In genomic region chr20:46308258-46309157, GRCh38 we compare ENCODE assay signal across 9 cellular contexts. TPM values are rescaled to one million over a fixed set of nuclear protein-coding genes. Genes with fewer than 3 reads are reported as not detected.
DNase-seq lines count a peak whose midpoint lies in the region; ATAC-seq and TF ChIP-seq lines count a peak whose summit lies in the region.
"Had no signal": no experiment of that assay in that cellular context is flagged by ENCODE, and none has a peak within 500 bp of the region (broad histone marks: within the 10 kb centered on the region; RNA-seq: fewer than 3 reads in every experiment).

CDH22 (minus strand) TSS chr20:46308498; CDS start chr20:46251294, 57,204 bp downstream.

- H3K4me1 ChIP-seq in gastrocnemius medialis: peaks cover 6 to 9% of the 10 kb centered on the region in 2 donors

- H3K9me3 ChIP-seq in gastrocnemius medialis: no peaks in the 10 kb centered on the region
- H3K9me3 ChIP-seq: uterus had no signal

- H3K4me3 ChIP-seq in astrocyte of the spinal cord (ENCODE audit: low read depth, low read length): no peak within 1 kb of the TSS
- H3K4me3 ChIP-seq in gastrocnemius medialis: peak within 1 kb of the TSS; percentile 39 to 57 (median 48)

- TF ChIP-seq CTCF in astrocyte of the spinal cord (IDR thresholded peaks at IDR 0.05; ENCODE audit: low read depth, low read length) (peak; percentile 10), gastrocnemius medialis (IDR thresholded peaks at IDR 0.05 in 4 of 5, conservative IDR thresholded peaks at IDR 0.05 in 1 of 5) (peak; percentile 43 to 65 (median 56))

- in situ Hi-C loops in astrocyte of the spinal cord (cut with HindIII; ENCODE audit: low sequenced_read_pairs) (no loop called here), gastrocnemius medialis (cut with MboI; ENCODE audit: low sequenced_read_pairs in 4 of 4) (no loop called here)

- no peaks in the 10 kb centered on the region for H3K36me3 ChIP-seq in gastrocnemius medialis
- H3K36me3 ChIP-seq: uterus had no signal

- ATAC-seq in SK-N-SH treated with all-trans-retinoic acid at 6 μM for 48 hours (peak; percentile 76), gastrocnemius medialis (peak; percentile 85), GM18498 (IDR thresholded peaks at IDR 0.05; ENCODE audit: unreplicated experiment) (no peak), HG02763 (IDR thresholded peaks at IDR 0.05; ENCODE audit: unreplicated experiment) (no peak)

- H3K27ac ChIP-seq in gastrocnemius medialis: no peak within 1 kb of the TSS
- H3K27ac ChIP-seq: uterus had no signal

- H3K27me3 ChIP-seq in gastrocnemius medialis: peaks cover 66 to 78% (median 67%) of the 10 kb centered on the region in 3 donors

- DNase-seq in DMS 273 treated with DMSO at 0.1 percent for 48 hours (lab: John Stamatoyannopoulos, UW): peak; percentile 44
- peak; percentile 11 for DNase-seq in LHCN-M2 (ENCODE audit: low read depth)
- DNase-seq in astrocyte of the spinal cord (ENCODE audit: low read depth, low spot score): no peak
- DNase-seq in hypothalamus (lab: John Stamatoyannopoulos, UW): peak in 42 of 51 donors; percentile 14 to 74 (median 46)
- peak in 1 of 2 donors; percentile 33 for DNase-seq in gastrocnemius medialis

- intact Hi-C loops in gastrocnemius medialis (cut with DNase I; ENCODE audit: low total_unique reads): loop anchor here (5.0 kb wide), 1 partner anchor 46 kb away; no protein-coding TSS in a partner anchor

- TF ChIP-seq POLR2A in gastrocnemius medialis (IDR thresholded peaks at IDR 0.05): no peak

TF ChIP-seq in SK-N-SH treated with all-trans-retinoic acid at 6 μM for 48 hours, 23 proteins besides CTCF, POLR2A, EP300 and RAD21:
- no peak for TF ChIP-seq ZNF8 (CRISPR knock-in tag; IDR thresholded peaks at IDR 0.05)
- TF ChIP-seq, protein P1, sequence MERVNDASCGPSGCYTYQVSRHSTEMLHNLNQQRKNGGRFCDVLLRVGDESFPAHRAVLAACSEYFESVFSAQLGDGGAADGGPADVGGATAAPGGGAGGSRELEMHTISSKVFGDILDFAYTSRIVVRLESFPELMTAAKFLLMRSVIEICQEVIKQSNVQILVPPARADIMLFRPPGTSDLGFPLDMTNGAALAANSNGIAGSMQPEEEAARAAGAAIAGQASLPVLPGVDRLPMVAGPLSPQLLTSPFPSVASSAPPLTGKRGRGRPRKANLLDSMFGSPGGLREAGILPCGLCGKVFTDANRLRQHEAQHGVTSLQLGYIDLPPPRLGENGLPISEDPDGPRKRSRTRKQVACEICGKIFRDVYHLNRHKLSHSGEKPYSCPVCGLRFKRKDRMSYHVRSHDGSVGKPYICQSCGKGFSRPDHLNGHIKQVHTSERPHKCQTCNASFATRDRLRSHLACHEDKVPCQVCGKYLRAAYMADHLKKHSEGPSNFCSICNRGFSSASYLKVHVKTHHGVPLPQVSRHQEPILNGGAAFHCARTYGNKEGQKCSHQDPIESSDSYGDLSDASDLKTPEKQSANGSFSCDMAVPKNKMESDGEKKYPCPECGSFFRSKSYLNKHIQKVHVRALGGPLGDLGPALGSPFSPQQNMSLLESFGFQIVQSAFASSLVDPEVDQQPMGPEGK (CRISPR knock-in tag; IDR thresholded peaks at IDR 0.05; ENCODE audit: borderline replicate concordance): no peak
- TF ChIP-seq PPARA (CRISPR knock-in tag; IDR thresholded peaks at IDR 0.05; ENCODE audit: borderline replicate concordance): no peak
- TF ChIP-seq, protein P2, sequence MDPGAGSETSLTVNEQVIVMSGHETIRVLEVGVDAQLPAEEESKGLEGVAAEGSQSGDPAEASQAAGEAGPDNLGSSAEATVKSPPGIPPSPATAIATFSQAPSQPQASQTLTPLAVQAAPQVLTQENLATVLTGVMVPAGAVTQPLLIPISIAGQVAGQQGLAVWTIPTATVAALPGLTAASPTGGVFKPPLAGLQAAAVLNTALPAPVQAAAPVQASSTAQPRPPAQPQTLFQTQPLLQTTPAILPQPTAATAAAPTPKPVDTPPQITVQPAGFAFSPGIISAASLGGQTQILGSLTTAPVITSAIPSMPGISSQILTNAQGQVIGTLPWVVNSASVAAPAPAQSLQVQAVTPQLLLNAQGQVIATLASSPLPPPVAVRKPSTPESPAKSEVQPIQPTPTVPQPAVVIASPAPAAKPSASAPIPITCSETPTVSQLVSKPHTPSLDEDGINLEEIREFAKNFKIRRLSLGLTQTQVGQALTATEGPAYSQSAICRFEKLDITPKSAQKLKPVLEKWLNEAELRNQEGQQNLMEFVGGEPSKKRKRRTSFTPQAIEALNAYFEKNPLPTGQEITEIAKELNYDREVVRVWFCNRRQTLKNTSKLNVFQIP (CRISPR knock-in tag; IDR thresholded peaks at IDR 0.05; ENCODE audit: borderline replicate concordance, low read depth): no peak
- no peak for TF ChIP-seq ZNF565 (CRISPR knock-in tag; conservative IDR thresholded peaks at IDR 0.05; ENCODE audit: low read depth)
- no peak for TF ChIP-seq RARB (CRISPR knock-in tag; IDR thresholded peaks at IDR 0.05)
- no peak for TF ChIP-seq TOX (CRISPR knock-in tag; IDR thresholded peaks at IDR 0.05; ENCODE audit: borderline replicate concordance)
- no peak for TF ChIP-seq BACH2 (CRISPR knock-in tag; IDR thresholded peaks at IDR 0.05; ENCODE audit: borderline replicate concordance)
- no peak for TF ChIP-seq ZFP30 (CRISPR knock-in tag; IDR thresholded peaks at IDR 0.05)
- TF ChIP-seq ESRRG (CRISPR knock-in tag; IDR thresholded peaks at IDR 0.05): no peak
- TF ChIP-seq, protein P3, sequence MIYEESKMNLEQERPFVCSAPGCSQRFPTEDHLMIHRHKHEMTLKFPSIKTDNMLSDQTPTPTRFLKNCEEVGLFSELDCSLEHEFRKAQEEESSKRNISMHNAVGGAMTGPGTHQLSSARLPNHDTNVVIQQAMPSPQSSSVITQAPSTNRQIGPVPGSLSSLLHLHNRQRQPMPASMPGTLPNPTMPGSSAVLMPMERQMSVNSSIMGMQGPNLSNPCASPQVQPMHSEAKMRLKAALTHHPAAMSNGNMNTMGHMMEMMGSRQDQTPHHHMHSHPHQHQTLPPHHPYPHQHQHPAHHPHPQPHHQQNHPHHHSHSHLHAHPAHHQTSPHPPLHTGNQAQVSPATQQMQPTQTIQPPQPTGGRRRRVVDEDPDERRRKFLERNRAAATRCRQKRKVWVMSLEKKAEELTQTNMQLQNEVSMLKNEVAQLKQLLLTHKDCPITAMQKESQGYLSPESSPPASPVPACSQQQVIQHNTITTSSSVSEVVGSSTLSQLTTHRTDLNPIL (CRISPR knock-in tag; IDR thresholded peaks at IDR 0.05; ENCODE audit: low read depth): no peak
- TF ChIP-seq ARNTL (CRISPR knock-in tag; IDR thresholded peaks at IDR 0.05; ENCODE audit: borderline replicate concordance, low read depth): no peak
- no peak for TF ChIP-seq CSDC2 (CRISPR knock-in tag; IDR thresholded peaks at IDR 0.05)
- TF ChIP-seq, protein P4, sequence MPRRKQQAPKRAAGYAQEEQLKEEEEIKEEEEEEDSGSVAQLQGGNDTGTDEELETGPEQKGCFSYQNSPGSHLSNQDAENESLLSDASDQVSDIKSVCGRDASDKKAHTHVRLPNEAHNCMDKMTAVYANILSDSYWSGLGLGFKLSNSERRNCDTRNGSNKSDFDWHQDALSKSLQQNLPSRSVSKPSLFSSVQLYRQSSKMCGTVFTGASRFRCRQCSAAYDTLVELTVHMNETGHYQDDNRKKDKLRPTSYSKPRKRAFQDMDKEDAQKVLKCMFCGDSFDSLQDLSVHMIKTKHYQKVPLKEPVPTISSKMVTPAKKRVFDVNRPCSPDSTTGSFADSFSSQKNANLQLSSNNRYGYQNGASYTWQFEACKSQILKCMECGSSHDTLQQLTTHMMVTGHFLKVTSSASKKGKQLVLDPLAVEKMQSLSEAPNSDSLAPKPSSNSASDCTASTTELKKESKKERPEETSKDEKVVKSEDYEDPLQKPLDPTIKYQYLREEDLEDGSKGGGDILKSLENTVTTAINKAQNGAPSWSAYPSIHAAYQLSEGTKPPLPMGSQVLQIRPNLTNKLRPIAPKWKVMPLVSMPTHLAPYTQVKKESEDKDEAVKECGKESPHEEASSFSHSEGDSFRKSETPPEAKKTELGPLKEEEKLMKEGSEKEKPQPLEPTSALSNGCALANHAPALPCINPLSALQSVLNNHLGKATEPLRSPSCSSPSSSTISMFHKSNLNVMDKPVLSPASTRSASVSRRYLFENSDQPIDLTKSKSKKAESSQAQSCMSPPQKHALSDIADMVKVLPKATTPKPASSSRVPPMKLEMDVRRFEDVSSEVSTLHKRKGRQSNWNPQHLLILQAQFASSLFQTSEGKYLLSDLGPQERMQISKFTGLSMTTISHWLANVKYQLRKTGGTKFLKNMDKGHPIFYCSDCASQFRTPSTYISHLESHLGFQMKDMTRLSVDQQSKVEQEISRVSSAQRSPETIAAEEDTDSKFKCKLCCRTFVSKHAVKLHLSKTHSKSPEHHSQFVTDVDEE (CRISPR knock-in tag; IDR thresholded peaks at IDR 0.05): no peak
- no peak for TF ChIP-seq ZNF70 (CRISPR knock-in tag; IDR thresholded peaks at IDR 0.05)
- no peak for TF ChIP-seq ZC3H10 (CRISPR knock-in tag; IDR thresholded peaks at IDR 0.05)
- no peak for TF ChIP-seq ISL1 (CRISPR knock-in tag; IDR thresholded peaks at IDR 0.05)
- TF ChIP-seq TCF4 (CRISPR knock-in tag; IDR thresholded peaks at IDR 0.05; ENCODE audit: borderline replicate concordance): no peak
- no peak for TF ChIP-seq OSR1 (CRISPR knock-in tag; IDR thresholded peaks at IDR 0.05)
- no peak for TF ChIP-seq SNAI2 (CRISPR knock-in tag; IDR thresholded peaks at IDR 0.05)

RNA-seq across cellular contexts. Expression of gene CDH22, which starts in this region (rescaled TPM):
- total RNA-seq in LHCN-M2 (2014; rRNA removed) (0.11 TPM in 1 of 2 replicates, not detected in the other), gastrocnemius medialis (1 to 10 TPM in 1 of 4 donors, under 1 TPM in 3; 0.26 to 1.2 (median 0.35) TPM)
- polyA plus RNA-seq in LHCN-M2 (2012): not detected

Comparison
In these comparisons a context has a peak if more than half of its experiments do, and no peak if none do; other contexts are left out.
1. Peak in DNase-seq in LHCN-M2; RNA of the gene not detected or under 1 TPM.
2. ATAC-seq: peak in SK-N-SH treated with all-trans-retinoic acid at 6 μM for 48 hours (single experiment) and gastrocnemius medialis (2 of 2); none in GM18498 (single experiment) and HG02763 (single experiment).